ENCODE assay signal across 8 cellular contexts in the genomic region with DNA sequence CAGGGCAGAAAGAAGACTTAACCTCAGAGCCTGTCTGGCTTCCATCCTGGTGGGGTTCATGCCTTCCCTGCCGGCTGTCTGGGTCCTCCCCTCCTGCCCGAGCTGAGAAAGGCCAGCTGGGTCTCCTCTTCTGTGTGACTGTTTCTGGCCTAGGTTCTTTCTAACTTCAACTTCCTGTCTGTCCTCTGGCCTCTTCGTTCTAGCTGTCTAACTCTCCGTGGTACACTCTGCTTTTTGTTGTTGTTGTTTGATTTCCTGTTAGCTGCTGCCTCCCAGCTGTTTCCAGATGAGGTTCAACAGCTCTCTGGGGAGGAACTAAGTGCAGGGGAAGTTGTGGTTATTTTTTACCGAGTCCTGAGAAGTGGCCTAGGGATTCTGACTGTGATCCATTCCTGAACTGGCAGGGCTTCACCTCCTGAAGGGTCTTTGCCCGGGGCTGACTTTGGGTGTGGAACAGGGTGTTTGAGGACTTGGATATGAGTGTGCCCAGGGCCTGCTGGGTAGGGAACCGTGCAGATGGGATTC. TPM values are rescaled to one million over a fixed set of nuclear protein-coding genes. Genes with fewer than 3 reads are reported as not detected.
A peak's percentile ranks its signal among the peaks of the same experiment; 100 is the strongest.
DNase-seq lines count a peak whose midpoint lies in the region; ATAC-seq and TF ChIP-seq lines count a peak whose summit lies in the region.

No MANE protein-coding gene starts in this region.

- H3K4me3 ChIP-seq in ACC112 (ENCODE audit: low read depth, low read length) (peak overlapping the region; percentile 99), fibroblast of the aortic adventitia (ENCODE audit: low read depth, low read length) (peak overlapping the region; percentile 89), psoas muscle (peak overlapping the region; percentile 97)

- 1 to 9% (median 1%) methylated on average over 7 of the region's 7 CpGs for WGBS in psoas muscle, 3 donors

- H3K9me3 ChIP-seq in psoas muscle = no peaks in the 10 kb centered on the region

- TF ChIP-seq CTCF in VCaP (conservative IDR thresholded peaks at IDR 0.05) (no peak), fibroblast of the aortic adventitia (IDR thresholded peaks at IDR 0.05; ENCODE audit: insufficient read depth, low read length) (no peak), psoas muscle (IDR thresholded peaks at IDR 0.05) (no peak)

- peak; percentile 78 for DNase-seq in fibroblast of the aortic adventitia (ENCODE audit: low read depth)
- peak in 1 of 2 donors; percentile 41 for DNase-seq in psoas muscle
- DNase-seq in ureter (ENCODE audit: low spot score) = no peak

- H3K79me2 ChIP-seq in ACC112 (ENCODE audit: control insufficient read depth, insufficient read depth, low read length, unreplicated experiment) = peaks cover 73% of the 10 kb centered on the region

- ATAC-seq in GM18502 (IDR thresholded peaks at IDR 0.05; ENCODE audit: poor library complexity, unreplicated experiment) (peak; percentile 44), HG03460 (IDR thresholded peaks at IDR 0.05; ENCODE audit: unreplicated experiment) (peak; percentile 44), psoas muscle (no peak), HG02938 (IDR thresholded peaks at IDR 0.05; ENCODE audit: unreplicated experiment) (no peak)

- peaks cover 26% of the 10 kb centered on the region for H3K4me1 ChIP-seq in ACC112 (ENCODE audit: control insufficient read depth, insufficient read depth, low read length, unreplicated experiment)
- H3K4me1 ChIP-seq in psoas muscle = peaks cover 62% of the 10 kb centered on the region

- intact Hi-C loops in psoas muscle (cut with DNase I) = loop anchor here (5.0 kb wide), 2 partner anchors 36 to 41 kb away; no protein-coding TSS in a partner anchor

- H3K27me3 ChIP-seq in ACC112 (ENCODE audit: insufficient read depth, low read length) (no peaks in the 10 kb centered on the region), psoas muscle (ENCODE audit: insufficient read depth in 3 of 3, low read length in 2 of 3) (no peaks in the 10 kb centered on the region)

- H2AFZ ChIP-seq in ACC112 (ENCODE audit: low read length, unreplicated experiment) = no peak overlapping the region

- H3K36me3 ChIP-seq in ACC112 (ENCODE audit: insufficient read depth, low read length) (0 out of 2 replicates have a peak, but pooled peaks cover 2% of the 10 kb centered on the region), psoas muscle (ENCODE audit: insufficient read depth in 1 of 2, low read depth in 1 of 2) (peaks cover 3 to 40% of the 10 kb centered on the region in 2 donors)

- H3K27ac ChIP-seq in ACC112 (ENCODE audit: low read depth, low read length) (peak overlapping the region; percentile 58), VCaP (peak overlapping the region; percentile 94), psoas muscle (peak overlapping the region; percentile 98)

RNA-seq across cellular contexts. Expression of gene MLXIP, which starts 3.2 kb away (rescaled TPM):
- total RNA-seq in fibroblast of the aortic adventitia (ENCODE audit: low replicate concordance) = 8.3 and 15.4 TPM in 2 replicates
- 100 to 1,000 TPM; 114 to 184 (median 137) TPM for total RNA-seq in psoas muscle
- polyA plus RNA-seq in psoas muscle = 100 to 1,000 TPM in 1 of 3 donors, 10 to 100 TPM in 2; 50.9 to 114 (median 55.0) TPM
- total RNA-seq in ureter = 72.2 TPM

Comparison
In these comparisons a context has a peak if more than half of its experiments do, and no peak if none do; other contexts are left out.
1. ATAC-seq: peak in GM18502 (single experiment) and HG03460 (single experiment); none in psoas muscle (0 of 4) and HG02938 (single experiment).
2. Peak in every context shown above with its lines, with median percentiles within 50 percentile points of each other: H3K27ac ChIP-seq and H3K4me3 ChIP-seq.